13 cellular contexts compared by ENCODE assay signal in the genomic region with DNA sequence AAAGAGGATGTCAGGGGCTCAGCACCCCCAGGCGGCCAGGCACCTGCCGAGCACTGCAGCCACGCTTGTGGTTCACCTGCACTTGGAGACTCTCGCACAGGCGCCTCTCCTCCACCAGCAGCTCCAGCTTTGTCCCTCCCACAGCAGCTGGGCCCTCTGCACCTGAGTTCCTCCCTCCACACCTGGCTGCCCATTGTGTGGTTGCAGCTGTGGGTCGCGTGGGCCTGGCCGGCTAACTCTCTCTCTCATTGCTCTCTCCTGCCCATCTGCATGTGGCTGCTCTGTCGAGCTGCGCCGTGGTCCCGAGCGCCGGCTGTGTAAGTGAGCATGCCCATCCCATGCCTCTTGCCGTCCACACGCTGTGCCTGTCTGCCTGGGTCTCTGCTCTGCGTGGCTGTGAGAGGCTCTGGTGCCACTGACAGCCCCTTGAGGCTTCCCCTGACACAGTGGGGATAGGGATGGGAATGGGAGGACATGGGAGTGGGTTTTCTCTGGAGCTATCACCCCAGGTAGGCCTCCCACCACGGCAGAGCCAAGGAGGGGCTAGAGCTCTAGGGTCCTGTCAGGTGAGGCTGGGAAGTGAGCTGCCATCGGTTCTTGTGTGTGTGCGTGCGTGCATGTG. TPM values are rescaled to one million over a fixed set of nuclear protein-coding genes. Genes with fewer than 3 reads are reported as not detected.
DNase-seq lines count a peak whose midpoint lies in the region; TF ChIP-seq lines count a peak whose summit lies in the region.
"Had no signal": no experiment of that assay in that cellular context is flagged by ENCODE, and none has a peak within 500 bp of the region (broad histone marks: within the 10 kb centered on the region; RNA-seq: fewer than 3 reads in every experiment).

No MANE protein-coding gene starts in this region.

- CTCF ChIA-PET in MCF 10A (lab: Yijun Ruan, JAX): no interaction called here

- H3K9me3 ChIP-seq in WERI-Rb-1 (ENCODE audit: severe bottlenecking): no peaks in the 10 kb centered on the region

- peaks cover 5% of the 10 kb centered on the region; the same call in 1 of the 2 replicates for H3K36me3 ChIP-seq in WERI-Rb-1

- H3K27ac Mint-ChIP-seq in MCF 10A (ENCODE audit: low read depth, unreplicated experiment): no peak overlapping the region
- H3K27ac Mint-ChIP-seq: progenitor cell of endocrine pancreas had no signal

- no peak overlapping the region for H3K27ac ChIP-seq in WERI-Rb-1
- H3K27ac ChIP-seq: epithelial cell of prostate had no signal

- intact Hi-C loops in MCF 10A (cut with micrococcal nuclease): no loop called here

- peaks cover 10% of the 10 kb centered on the region for H3K27me3 Mint-ChIP-seq in MCF 10A (ENCODE audit: insufficient read depth, unreplicated experiment)

- POLR2A ChIA-PET in MCF 10A (lab: Yijun Ruan, JAX): no interaction called here

- H3K36me3 Mint-ChIP-seq in MCF 10A (ENCODE audit: insufficient read depth, unreplicated experiment): no peaks in the 10 kb centered on the region

- TF ChIP-seq CTCF in WERI-Rb-1 (IDR thresholded peaks at IDR 0.05; ENCODE audit: low read depth, low read length) (no peak), MCF 10A (IDR thresholded peaks at IDR 0.05; ENCODE audit: unreplicated experiment) (no peak)

- DNase-seq in COLO668 (lab: John Stamatoyannopoulos, UW; ENCODE audit: unreplicated experiment): peak; percentile 94
- peak; percentile 0 for DNase-seq in NCI-H1105 (lab: John Stamatoyannopoulos, UW)
- DNase-seq in WERI-Rb-1: peak; percentile 4
- DNase-seq in mesenteric fat pad (ENCODE audit: low spot score): peak; percentile 85
- DNase-seq in NCI-H774 (lab: John Stamatoyannopoulos, UW): no peak
- DNase-seq in T1000 (lab: John Stamatoyannopoulos, UW): no peak
- DNase-seq in MCF 10A (ENCODE audit: unreplicated experiment): no peak
- no peak for DNase-seq in glomerular visceral epithelial cell (ENCODE audit: extremely low spot score)
- DNase-seq: caudate nucleus, mesendoderm, SW 1271 had no signal

- no TSS peak for BruUV-seq in MCF 10A (replicated peaks; lab: Mats Ljungman, UMichigan)

- no peaks in the 10 kb centered on the region for H3K27me3 ChIP-seq in WERI-Rb-1 (ENCODE audit: insufficient read depth, low read depth, severe bottlenecking)

- no peaks in the 10 kb centered on the region for H3K9me3 Mint-ChIP-seq in MCF 10A (ENCODE audit: unreplicated experiment)

- no peak overlapping the region for H3K4me3 ChIP-seq in WERI-Rb-1 (ENCODE audit: low read depth, low read length)

- H3K4me3 Mint-ChIP-seq in MCF 10A (ENCODE audit: unreplicated experiment): no peak overlapping the region

- no peaks in the 10 kb centered on the region for H3K4me1 Mint-ChIP-seq in MCF 10A (ENCODE audit: insufficient read depth, unreplicated experiment)

RNA-seq across cellular contexts. Expression of a gene that starts 8.5 kb away (rescaled TPM):
- total RNA-seq in mesenteric fat pad (4.5 TPM), MCF 10A (2022) (not detected in 2 replicates)
- total RNA-seq: progenitor cell of endocrine pancreas had no signal

RNA-seq across cellular contexts. Expression of a gene that starts 53.9 kb away (rescaled TPM):
- total RNA-seq in mesenteric fat pad: 21.9 TPM
- total RNA-seq in MCF 10A (2022): 30.2 and 32.5 TPM in 2 replicates

RNA-seq across cellular contexts. Expression of a gene that starts 56.9 kb away (rescaled TPM):
- total RNA-seq in mesenteric fat pad: 95.7 TPM
- total RNA-seq in MCF 10A (2022): 1.2 and 1.9 TPM in 2 replicates

Comparison
In these comparisons a context has a peak if more than half of its experiments do, and no peak if none do; other contexts are left out.
1. DNase-seq: peak in COLO668 (single experiment), NCI-H1105 (single experiment), WERI-Rb-1 (single experiment) and mesenteric fat pad (single experiment); none in NCI-H774 (single experiment), T1000 (single experiment), MCF 10A (single experiment) and glomerular visceral epithelial cell (single experiment).
2. RNA of a gene that starts 56.9 kb away (total RNA-seq): 95.7 TPM in mesenteric fat pad (single experiment); 1.2 to 1.9 TPM in MCF 10A; every median in the first group is over 10 times any median in the second.